10 cellular contexts compared by ENCODE assay signal in genomic region chr4:147786031-147786430, GRCh38. TPM values are rescaled to one million over a fixed set of nuclear protein-coding genes. Genes with fewer than 3 reads are reported as not detected.
DNase-seq lines count a peak whose midpoint lies in the region; ATAC-seq, FAIRE-seq and TF ChIP-seq lines count a peak whose summit lies in the region.
"Had no signal": no experiment of that assay in that cellular context is flagged by ENCODE, and none has a peak within 500 bp of the region (broad histone marks: within the 10 kb centered on the region; RNA-seq: fewer than 3 reads in every experiment).

No MANE protein-coding gene starts in this region.

- H3K27me3 Mint-ChIP-seq in glutamatergic neuron (ENCODE audit: unreplicated experiment): peaks cover 5% of the 10 kb centered on the region

- H3K36me3 Mint-ChIP-seq in glutamatergic neuron (ENCODE audit: unreplicated experiment): no peaks in the 10 kb centered on the region

- no peaks in the 10 kb centered on the region for H3K9me3 ChIP-seq in mucosa of descending colon

- H3K4me1 ChIP-seq in mucosa of descending colon (ENCODE audit: low read depth): peaks cover 4% of the 10 kb centered on the region

- TF ChIP-seq CTCF in glutamatergic neuron (IDR thresholded peaks at IDR 0.05; ENCODE audit: partially characterized antibody, unreplicated experiment) (no peak), mucosa of descending colon (IDR thresholded peaks at IDR 0.05) (no peak)

- H3K4me1 Mint-ChIP-seq in glutamatergic neuron (ENCODE audit: low read depth, unreplicated experiment): peaks cover 33% of the 10 kb centered on the region

- no peaks in the 10 kb centered on the region for H3K9me3 Mint-ChIP-seq in glutamatergic neuron (ENCODE audit: unreplicated experiment)

- intact Hi-C loops in mucosa of descending colon (cut with DNase I, micrococcal nuclease): no loop called here

- no peak overlapping the region for H3K4me3 ChIP-seq in mucosa of descending colon

- no peaks in the 10 kb centered on the region for H3K36me3 ChIP-seq in mucosa of descending colon (ENCODE audit: low read depth)

- peak overlapping the region; percentile 6 for H3K4me3 Mint-ChIP-seq in glutamatergic neuron (ENCODE audit: unreplicated experiment)

- FAIRE-seq in frontal cortex (lab: Jason Lieb, UNC): no peak

- peak overlapping the region; percentile 84 for H3K27ac Mint-ChIP-seq in glutamatergic neuron (ENCODE audit: unreplicated experiment)

- ATAC-seq in GM18520 (IDR thresholded peaks at IDR 0.05; ENCODE audit: unreplicated experiment) (peak; percentile 75), GM21619 (IDR thresholded peaks at IDR 0.05; ENCODE audit: unreplicated experiment) (peak; percentile 87), HG03520 (IDR thresholded peaks at IDR 0.05; ENCODE audit: unreplicated experiment) (peak; percentile 90), mucosa of descending colon (no peak)

- no peak for DNase-seq in glutamatergic neuron
- DNase-seq in midbrain (lab: John Stamatoyannopoulos, UW): no peak
- DNase-seq in frontal cortex (ENCODE audit: low spot score in 2 of 2): no peak
- no peak for DNase-seq in mucosa of descending colon
- DNase-seq in Ammon's horn (ENCODE audit: low spot score): no peak
- DNase-seq: activated T-cell treated with anti-CD3 and anti-CD28 coated beads, Interleukin-2, amount 50 U/mL, for 1 hour; NCI-H345 had no signal

RNA-seq across cellular contexts. Expression of gene ARHGAP10, which starts 54.1 kb away (rescaled TPM):
- total RNA-seq in glutamatergic neuron (ENCODE audit: unreplicated experiment): 19.7 TPM
- total RNA-seq in frontal cortex: 2.9 TPM
- total RNA-seq in mucosa of descending colon: 10 to 100 TPM in 1 of 3 donors, 1 to 10 TPM in 2; 3.0 to 66.6 (median 8.1) TPM
